2 cellular contexts compared by ENCODE assay signal in the genomic region with DNA sequence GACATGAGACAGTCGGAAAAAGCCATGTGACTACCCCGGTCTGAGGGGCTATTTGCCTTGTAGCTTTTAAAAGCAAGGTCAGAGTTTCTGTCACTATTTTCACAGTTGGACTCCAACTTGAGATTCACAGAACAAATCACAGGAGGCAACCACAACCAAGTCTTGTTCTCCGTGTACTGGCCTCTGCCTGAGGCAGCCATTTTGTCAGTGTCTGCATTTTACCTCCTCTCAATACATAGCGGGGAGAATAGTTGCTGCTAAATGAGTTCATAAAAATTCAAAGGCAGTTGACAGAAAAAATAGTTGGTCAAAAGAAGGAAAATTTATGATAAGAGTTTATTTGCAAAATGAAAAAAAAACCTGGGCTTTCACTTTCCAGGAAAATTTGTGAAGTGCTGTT.
TF ChIP-seq lines count a peak whose summit lies in the region.

No MANE protein-coding gene starts in this region.

TF ChIP-seq in GM23338, 12 proteins besides CTCF, POLR2A, EP300 and RAD21:
- TF ChIP-seq EZH2 (IDR thresholded peaks at IDR 0.05; ENCODE audit: low read depth, unreplicated experiment), result no peak
- TF ChIP-seq EZH2phosphoT487 (IDR thresholded peaks at IDR 0.05; ENCODE audit: unreplicated experiment), result no peak
- TF ChIP-seq REST (IDR thresholded peaks at IDR 0.05; ENCODE audit: unreplicated experiment), result no peak

TF ChIP-seq in endothelial cell of umbilical vein, 7 proteins besides CTCF, POLR2A, EP300 and RAD21:
- TF ChIP-seq MAX (IDR thresholded peaks at IDR 0.05; ENCODE audit: insufficient read depth, insufficient read length), result no peak
- no peak for TF ChIP-seq JUN (IDR thresholded peaks at IDR 0.05; ENCODE audit: borderline replicate concordance, insufficient read depth, insufficient read length, low read depth)
- TF ChIP-seq MYC (IDR thresholded peaks at IDR 0.05; ENCODE audit: low read depth, low read length), result no peak
- TF ChIP-seq GATA2 (IDR thresholded peaks at IDR 0.05; ENCODE audit: insufficient read depth, insufficient read length, low read depth, low read length), result no peak
- no peak for TF ChIP-seq EZH2 (IDR thresholded peaks at IDR 0.05; ENCODE audit: borderline replicate concordance, low read depth, low read length, severe bottlenecking)
- TF ChIP-seq FOS (IDR thresholded peaks at IDR 0.05; ENCODE audit: borderline replicate concordance, insufficient read depth, low read length), result no peak
